ENCODE assay signal across 8 cellular contexts in genomic region chr2:43224571-43225092, GRCh38. TPM values are rescaled to one million over a fixed set of nuclear protein-coding genes. Genes with fewer than 3 reads are reported as not detected.
DNase-seq lines count a peak whose midpoint lies in the region; ATAC-seq and TF ChIP-seq lines count a peak whose summit lies in the region.

No MANE protein-coding gene starts in this region.

- peak overlapping the region; percentile 93 for H3K4me3 Mint-ChIP-seq in MCF 10A (ENCODE audit: unreplicated experiment)
- H3K4me3 Mint-ChIP-seq in stimulated activated naive CD8-positive, alpha-beta T cell treated with anti-CD3 and anti-CD28 coated beads, Interleukin-15, amount 100 ng/mL, for 72 hours, result peak overlapping the region; percentile 99 to 100

- POLR2A ChIA-PET in MCF 10A (lab: Yijun Ruan, JAX), result interaction anchor here (0.6 to 13.3 kb wide), 24 partner anchors 46 to 377 kb away, joined by 3 to 329 read pairs (median 6); no protein-coding TSS in a partner anchor

- H3K27ac ChIP-seq in SJSA1 (no peak overlapping the region), lower lobe of right lung (peak overlapping the region; percentile 100)

- peak overlapping the region; percentile 83 for H3K27ac Mint-ChIP-seq in MCF 10A (ENCODE audit: low read depth, unreplicated experiment)
- peak overlapping the region in 1 of 2 donors; percentile 97 for H3K27ac Mint-ChIP-seq in stimulated activated naive CD8-positive, alpha-beta T cell treated with anti-CD3 and anti-CD28 coated beads, Interleukin-15, amount 100 ng/mL, for 72 hours

- no peak for ATAC-seq in lower lobe of right lung
- ATAC-seq in stimulated activated naive CD8-positive, alpha-beta T cell treated with anti-CD3 and anti-CD28 coated beads, Interleukin-15, amount 100 ng/mL, for 72 hours, result no peak
- no peak for ATAC-seq in GM19324 (IDR thresholded peaks at IDR 0.05; ENCODE audit: low FRiP score, unreplicated experiment)
- ATAC-seq in GM21576 (IDR thresholded peaks at IDR 0.05; ENCODE audit: unreplicated experiment), result no peak

- no peaks in the 10 kb centered on the region for H3K27me3 Mint-ChIP-seq in MCF 10A (ENCODE audit: insufficient read depth, unreplicated experiment)
- no peaks in the 10 kb centered on the region for H3K27me3 Mint-ChIP-seq in stimulated activated naive CD8-positive, alpha-beta T cell treated with anti-CD3 and anti-CD28 coated beads, Interleukin-15, amount 100 ng/mL, for 72 hours

- DNase-seq in Daoy (ENCODE audit: low read depth) (peak; percentile 71), SJSA1 (ENCODE audit: low read depth in 1 of 2, low spot score in 2 of 2) (no peak), MCF 10A (ENCODE audit: unreplicated experiment) (no peak), lower lobe of right lung (peak; percentile 67), SIG-M5 treated with dmso at 0.1 percent for 504 hours (lab: John Stamatoyannopoulos, UW; ENCODE audit: unreplicated experiment) (no peak)
- DNase-seq in stimulated activated naive CD8-positive, alpha-beta T cell treated with anti-CD3 and anti-CD28 coated beads, Interleukin-15, amount 100 ng/mL, for 72 hours, result peak; percentile 73 to 78

- H3K36me3 Mint-ChIP-seq in MCF 10A (ENCODE audit: insufficient read depth, unreplicated experiment), result peaks cover 92% of the 10 kb centered on the region

- intact Hi-C loops in MCF 10A (cut with micrococcal nuclease), result loop anchor here (5.0 kb wide), 1 partner anchor 137 kb away; no protein-coding TSS in a partner anchor
- intact Hi-C loops in lower lobe of right lung (cut with DNase I), result loop anchor here (10.0 kb wide), 2 partner anchors 50 to 260 kb away; no protein-coding TSS in a partner anchor

- peaks cover 47% of the 10 kb centered on the region for H3K36me3 ChIP-seq in SJSA1
- peaks cover 34% of the 10 kb centered on the region for H3K36me3 ChIP-seq in lower lobe of right lung

- TF ChIP-seq CTCF in MCF 10A (IDR thresholded peaks at IDR 0.05; ENCODE audit: unreplicated experiment) (no peak), lower lobe of right lung (IDR thresholded peaks at IDR 0.05) (no peak)

- H3K27me3 ChIP-seq in SJSA1 (replicated peaks) (no peaks in the 10 kb centered on the region), lower lobe of right lung (ENCODE audit: low read depth) (no peaks in the 10 kb centered on the region)

- H3K4me1 Mint-ChIP-seq in MCF 10A (ENCODE audit: insufficient read depth, unreplicated experiment), result peaks cover 19% of the 10 kb centered on the region
- H3K4me1 Mint-ChIP-seq in stimulated activated naive CD8-positive, alpha-beta T cell treated with anti-CD3 and anti-CD28 coated beads, Interleukin-15, amount 100 ng/mL, for 72 hours, result peaks cover 51% of the 10 kb centered on the region

- CTCF ChIA-PET in MCF 10A (lab: Yijun Ruan, JAX), result interaction anchor here (0.6 to 6.1 kb wide), 17 partner anchors 44 to 318 kb away, joined by 3 to 59 read pairs (median 4); no protein-coding TSS in a partner anchor

- BruUV-seq in MCF 10A (replicated peaks; lab: Mats Ljungman, UMichigan), result no TSS peak

- H3K4me1 ChIP-seq in SJSA1 (replicated peaks) (peaks cover 69% of the 10 kb centered on the region), lower lobe of right lung (peaks cover 57% of the 10 kb centered on the region)

- no peaks in the 10 kb centered on the region for H3K9me3 Mint-ChIP-seq in MCF 10A (ENCODE audit: unreplicated experiment)
- H3K9me3 Mint-ChIP-seq in stimulated activated naive CD8-positive, alpha-beta T cell treated with anti-CD3 and anti-CD28 coated beads, Interleukin-15, amount 100 ng/mL, for 72 hours, result no peaks in the 10 kb centered on the region

- H3K9me3 ChIP-seq in SJSA1 (replicated peaks) (no peaks in the 10 kb centered on the region), lower lobe of right lung (no peaks in the 10 kb centered on the region)

- H3K4me3 ChIP-seq in SJSA1 (peak overlapping the region; percentile 81), lower lobe of right lung (peak overlapping the region; percentile 95)

RNA-seq across cellular contexts. Expression of gene ZFP36L2, which starts 1.8 kb away (rescaled TPM):
- 2.3 and 4.1 TPM in 2 replicates for total RNA-seq in Daoy (2014; rRNA removed; shearing (Covaris generic))
- total RNA-seq in SJSA1 (2014; rRNA removed; shearing (Covaris generic)), result 1.9 and 4.0 TPM in 2 replicates
- total RNA-seq in MCF 10A (2022) (107 and 162 TPM in 2 replicates), lower lobe of right lung (136 TPM)

Comparison
In these comparisons a context has a peak if more than half of its experiments do, and no peak if none do; other contexts are left out.
1. DNase-seq: peak in Daoy (single experiment), lower lobe of right lung (single experiment) and stimulated activated naive CD8-positive, alpha-beta T cell treated with anti-CD3 and anti-CD28 coated beads, Interleukin-15, amount 100 ng/mL, for 72 hours (2 of 2); none in SJSA1 (0 of 2), MCF 10A (single experiment) and SIG-M5 treated with dmso at 0.1 percent for 504 hours (single experiment).
2. RNA of gene ZFP36L2, which starts 1.8 kb away (total RNA-seq): 107 to 162 TPM in MCF 10A and 136 TPM in lower lobe of right lung (single experiment); 2.3 to 4.1 TPM in Daoy and 1.9 to 4.0 TPM in SJSA1; every median in the first group is over 10 times any median in the second.